Comparison of ENCODE assay signal across 22 cellular contexts in genomic region chr20:41345729-41346067, GRCh38. TPM values are rescaled to one million over a fixed set of nuclear protein-coding genes. Genes with fewer than 3 reads are reported as not detected.
"Had no signal": no experiment of that assay in that cellular context is flagged by ENCODE, and none has a peak within 500 bp of the region (broad histone marks: within the 10 kb centered on the region; RNA-seq: fewer than 3 reads in every experiment).

No MANE protein-coding gene starts in this region.

- H3K9me3 ChIP-seq: heart right ventricle, left ventricle myocardium inferior, lower lobe of right lung, psoas muscle, stomach, upper lobe of left lung, uterus had no signal

- H3K27me3 ChIP-seq: heart right ventricle, neural progenitor cell, stomach, upper lobe of left lung, uterus had no signal

- H3K4me1 ChIP-seq: uterus had no signal

- H3K4me3 Mint-ChIP-seq: memory B cell; natural killer cell treated with Interleukin-12 subunit alpha and Interleukin-12 subunit beta and Interleukin-15 and Interleukin-18, amount 100 ng/mL, for 72 hours; neural progenitor cell had no signal

- H3K27ac ChIP-seq: coronary artery, heart right ventricle, left ventricle myocardium inferior, lower lobe of right lung, neural progenitor cell, parathyroid adenoma, psoas muscle, stomach, upper lobe of left lung, uterus had no signal

- H3K4me1 Mint-ChIP-seq: memory B cell had no signal

- DNase-seq: effector CD4-positive, alpha-beta T cell; heart right ventricle; hypothalamus; left ventricle myocardium inferior; lower lobe of right lung; midbrain; occipital lobe; psoas muscle; retina; stimulated activated naive CD4-positive, alpha-beta T cell; stomach; substantia nigra; upper lobe of left lung; uterus had no signal

- FAIRE-seq: endometrium, frontal cortex had no signal

- H3K36me3 ChIP-seq: neural progenitor cell, uterus had no signal

- H3K36me3 Mint-ChIP-seq: memory B cell; natural killer cell treated with Interleukin-12 subunit alpha and Interleukin-12 subunit beta and Interleukin-15 and Interleukin-18, amount 100 ng/mL, for 72 hours; neural progenitor cell had no signal

- H3K4me2 ChIP-seq: neural progenitor cell had no signal

- ATAC-seq: heart right ventricle; lower lobe of right lung; natural killer cell treated with Interleukin-12 subunit alpha and Interleukin-12 subunit beta and Interleukin-15 and Interleukin-18, amount 100 ng/mL, for 72 hours; psoas muscle; sciatic nerve had no signal

- H3K79me2 ChIP-seq: parathyroid adenoma had no signal

- H3K4me3 ChIP-seq: coronary artery, heart right ventricle, left ventricle myocardium inferior, lower lobe of right lung, neural progenitor cell, psoas muscle, stomach, upper lobe of left lung, uterus had no signal

- H3K27ac Mint-ChIP-seq: memory B cell; natural killer cell treated with Interleukin-12 subunit alpha and Interleukin-12 subunit beta and Interleukin-15 and Interleukin-18, amount 100 ng/mL, for 72 hours; neural progenitor cell had no signal

- H3K9me3 Mint-ChIP-seq: memory B cell; natural killer cell treated with Interleukin-12 subunit alpha and Interleukin-12 subunit beta and Interleukin-15 and Interleukin-18, amount 100 ng/mL, for 72 hours; neural progenitor cell had no signal

- H3K9ac ChIP-seq: neural progenitor cell, parathyroid adenoma had no signal

RNA-seq across cellular contexts. Expression of gene EMILIN3, which starts 20.9 kb away (rescaled TPM):
- total RNA-seq: natural killer cell treated with Interleukin-12 subunit alpha and Interleukin-12 subunit beta and Interleukin-15 and Interleukin-18, amount 100 ng/mL, for 72 hours had no signal
